In genomic region chr7:74164985-74165456, GRCh38 we compare ENCODE assay signal across 11 cellular contexts. TPM values are rescaled to one million over a fixed set of nuclear protein-coding genes. Genes with fewer than 3 reads are reported as not detected.
DNase-seq lines count a peak whose midpoint lies in the region; ATAC-seq and TF ChIP-seq lines count a peak whose summit lies in the region.
"Had no signal": no experiment of that assay in that cellular context is flagged by ENCODE, and none has a peak within 500 bp of the region (broad histone marks: within the 10 kb centered on the region; RNA-seq: fewer than 3 reads in every experiment).

No MANE protein-coding gene starts in this region.

- no peak for TF ChIP-seq EP300 in neural cell (conservative IDR thresholded peaks at IDR 0.05; ENCODE audit: poor library complexity, severe bottlenecking)

- H3K4me2 ChIP-seq in neural cell (ENCODE audit: low read length): no peak overlapping the region

- no peaks in the 10 kb centered on the region for H3K36me3 ChIP-seq in neural cell (ENCODE audit: insufficient read depth, low read length)

- H3K4me3 ChIP-seq in cardiac fibroblast (replicated peaks in 1 of 2; ENCODE audit: low read depth in 2 of 2, low read length in 2 of 2): no peak overlapping the region
- no peak overlapping the region for H3K4me3 ChIP-seq in neural cell (ENCODE audit: low read length)
- no peak overlapping the region for H3K4me3 ChIP-seq in coronary artery
- H3K4me3 ChIP-seq: SK-N-MC had no signal

- TF ChIP-seq CTCF in LNCAP (IDR thresholded peaks at IDR 0.05): peak; percentile 55
- peak; percentile 48 for TF ChIP-seq CTCF in cardiac fibroblast (IDR thresholded peaks at IDR 0.05; ENCODE audit: low read depth, low read length)
- TF ChIP-seq CTCF in neural cell (IDR thresholded peaks at IDR 0.05; ENCODE audit: poor library complexity, severe bottlenecking): peak; percentile 8
- no peak for TF ChIP-seq CTCF in coronary artery (IDR thresholded peaks at IDR 0.05)

- H3K9ac ChIP-seq in neural cell (ENCODE audit: low read length): no peak overlapping the region

- no peak overlapping the region for H3K27ac ChIP-seq in neural cell (ENCODE audit: low read length)
- H3K27ac ChIP-seq in coronary artery: no peak overlapping the region
- H3K27ac ChIP-seq: SK-N-MC had no signal

- no peaks in the 10 kb centered on the region for H3K79me2 ChIP-seq in neural cell (replicated peaks; ENCODE audit: insufficient read depth, low read length)

- TF ChIP-seq RAD21 in neural cell (conservative IDR thresholded peaks at IDR 0.05): no peak

- H3K27me3 ChIP-seq in neural cell (ENCODE audit: insufficient read depth, low read depth, low read length): no peaks in the 10 kb centered on the region

- no peaks in the 10 kb centered on the region for H3K9me2 ChIP-seq in neural cell (ENCODE audit: insufficient read depth, low read length)

- H4K20me1 ChIP-seq in neural cell (ENCODE audit: insufficient read depth): no peaks in the 10 kb centered on the region

- ATAC-seq in left lobe of liver (no peak), HG03460 (IDR thresholded peaks at IDR 0.05; ENCODE audit: unreplicated experiment) (no peak)
- ATAC-seq: stimulated activated naive B cell treated with anti-CD40 and anti-IgM and Interleukin-4, amounts not matched to agents 10 μg/mL and 1 μg/mL and 100 μg/mL, for 72 hours had no signal

- H3F3A ChIP-seq in neural cell (ENCODE audit: insufficient read depth, low read length, poor library complexity, severe bottlenecking): no peaks in the 10 kb centered on the region

- no peak overlapping the region for H2AFZ ChIP-seq in neural cell (ENCODE audit: low read depth, low read length)

- DNase-seq in Daoy (ENCODE audit: low read depth): peak; percentile 29
- DNase-seq in cardiac fibroblast (ENCODE audit: low read depth in 2 of 2): peak; percentile 29 to 47
- DNase-seq in coronary artery (ENCODE audit: low spot score): no peak
- DNase-seq in left lobe of liver (ENCODE audit: low spot score): no peak
- DNase-seq in SIG-M5 treated with dmso at 0.1 percent for 504 hours (lab: John Stamatoyannopoulos, UW; ENCODE audit: unreplicated experiment): no peak
- DNase-seq: activated T-cell treated with anti-CD3 and anti-CD28 coated beads for 4 hours; stimulated activated naive B cell treated with anti-CD40 and anti-IgM and Interleukin-4, amounts not matched to agents 10 μg/mL and 1 μg/mL and 100 μg/mL, for 72 hours had no signal

- H3K9me3 ChIP-seq in neural cell (ENCODE audit: low read length): no peaks in the 10 kb centered on the region

TF ChIP-seq in neural cell, 6 proteins besides CTCF, POLR2A, EP300 and RAD21:
- TF ChIP-seq MXI1 (conservative IDR thresholded peaks at IDR 0.05; ENCODE audit: poor library complexity, severe bottlenecking) (no peak), SMC3 (conservative IDR thresholded peaks at IDR 0.05; ENCODE audit: poor library complexity) (no peak), REST (IDR thresholded peaks at IDR 0.05; ENCODE audit: borderline replicate concordance) (no peak), EZH2 (IDR thresholded peaks at IDR 0.05; ENCODE audit: borderline replicate concordance, insufficient read depth, low read length, poor library complexity, severe bottlenecking) (no peak), POLR2AphosphoS5 (IDR thresholded peaks at IDR 0.05) (no peak), TAF1 (IDR thresholded peaks at IDR 0.05; ENCODE audit: low read depth) (no peak)

RNA-seq across cellular contexts. Expression of gene EIF4H, which starts 9.1 kb away (rescaled TPM):
- total RNA-seq in Daoy (2014; rRNA removed; shearing (Covaris generic)): 328 and 366 TPM in 2 replicates
- 170 and 180 TPM in 2 replicates for polyA plus RNA-seq in neural cell
- polyA minus RNA-seq in neural cell: 150 and 155 TPM in 2 replicates
- total RNA-seq in left lobe of liver: 125 TPM

RNA-seq across cellular contexts. Expression of gene LAT2, which starts 44.8 kb away (rescaled TPM):
- 0.97 and 0.98 TPM in 2 replicates for total RNA-seq in Daoy (2014; rRNA removed; shearing (Covaris generic))
- 2.6 and 3.7 TPM in 2 replicates for polyA plus RNA-seq in neural cell
- polyA minus RNA-seq in neural cell: 0.69 TPM in 1 of 2 replicates, not detected in the other
- 7.8 TPM for total RNA-seq in left lobe of liver

Comparison
In these comparisons a context has a peak if more than half of its experiments do, and no peak if none do; other contexts are left out.
1. DNase-seq: peak in Daoy (single experiment) and cardiac fibroblast (2 of 2); none in coronary artery (single experiment), left lobe of liver (single experiment) and SIG-M5 treated with dmso at 0.1 percent for 504 hours (single experiment).